1 cellular context compared by ENCODE assay signal in genomic region chr3:42501681-42502428, GRCh38.
TF ChIP-seq lines count a peak whose summit lies in the region.

No MANE protein-coding gene starts in this region.

TF ChIP-seq in HepG2, 621 proteins besides CTCF, POLR2A, EP300 and RAD21 (continued from another document and continues in another):
- peak; percentile 62 for TF ChIP-seq ZNF687 (CRISPR knock-in tag; IDR thresholded peaks at IDR 0.05)
- TF ChIP-seq BRD4 (CRISPR knock-in tag; IDR thresholded peaks at IDR 0.05) = 0 out of 2 replicates have a peak, but pooled peaks have one; percentile 22
- no peak for TF ChIP-seq YEATS4 (CRISPR knock-in tag; IDR thresholded peaks at IDR 0.05; ENCODE audit: borderline replicate concordance)
- no peak for TF ChIP-seq ZNF577 (CRISPR knock-in tag; IDR thresholded peaks at IDR 0.05; ENCODE audit: borderline replicate concordance, low read depth)
- TF ChIP-seq DR1 (CRISPR knock-in tag; IDR thresholded peaks at IDR 0.05) = 0 out of 2 replicates have a peak, but pooled peaks have one; percentile 29
- TF ChIP-seq MLXIP (CRISPR knock-in tag; IDR thresholded peaks at IDR 0.05; ENCODE audit: borderline replicate concordance) = no peak
- TF ChIP-seq ARID4A (CRISPR knock-in tag; IDR thresholded peaks at IDR 0.05; ENCODE audit: borderline replicate concordance) = peak; percentile 31; the same call in 1 of the 2 replicates
- peak; percentile 73 for TF ChIP-seq MYPOP (CRISPR knock-in tag; IDR thresholded peaks at IDR 0.05)
- TF ChIP-seq ATF1 (CRISPR knock-in tag; IDR thresholded peaks at IDR 0.05) = no peak
- TF ChIP-seq NR2F1 (CRISPR knock-in tag; IDR thresholded peaks at IDR 0.05) = no peak
- TF ChIP-seq HOXA7 (CRISPR knock-in tag; IDR thresholded peaks at IDR 0.05) = no peak
- no peak for TF ChIP-seq ZBTB44 (CRISPR knock-in tag; IDR thresholded peaks at IDR 0.05)
- TF ChIP-seq SMARCC2 (IDR thresholded peaks at IDR 0.05) = no peak
- TF ChIP-seq ERF (CRISPR knock-in tag; IDR thresholded peaks at IDR 0.05) = no peak
- TF ChIP-seq STAG1 (CRISPR knock-in tag; IDR thresholded peaks at IDR 0.05) = peak; percentile 79
- TF ChIP-seq RCOR2 (CRISPR knock-in tag; IDR thresholded peaks at IDR 0.05) = no peak
- no peak for TF ChIP-seq NFKBIZ (CRISPR knock-in tag; IDR thresholded peaks at IDR 0.05)
- no peak for TF ChIP-seq ZNF629 (CRISPR knock-in tag; conservative IDR thresholded peaks at IDR 0.05)
- TF ChIP-seq ZNF777 (CRISPR knock-in tag; IDR thresholded peaks at IDR 0.05) = peak; percentile 95
- no peak for TF ChIP-seq TCF12 (IDR thresholded peaks at IDR 0.05)
- peak; percentile 25; the same call in 1 of the 2 replicates for TF ChIP-seq TCF12 (CRISPR knock-in tag; IDR thresholded peaks at IDR 0.05)
- peak; percentile 44 for TF ChIP-seq HNRNPLL (IDR thresholded peaks at IDR 0.05; ENCODE audit: low read depth, low read length, poor library complexity, severe bottlenecking)
- TF ChIP-seq ZZZ3 (CRISPR knock-in tag; IDR thresholded peaks at IDR 0.05; ENCODE audit: borderline replicate concordance) = no peak
- no peak for TF ChIP-seq SPEN (CRISPR knock-in tag; IDR thresholded peaks at IDR 0.05; ENCODE audit: low read depth)
- TF ChIP-seq KDM6A (CRISPR knock-in tag; IDR thresholded peaks at IDR 0.05; ENCODE audit: low read depth) = no peak
- TF ChIP-seq ZNF615 (CRISPR knock-in tag; IDR thresholded peaks at IDR 0.05; ENCODE audit: borderline replicate concordance) = no peak
- no peak for TF ChIP-seq KLF6 (CRISPR knock-in tag; IDR thresholded peaks at IDR 0.05)
- no peak for TF ChIP-seq BRCA1 (CRISPR knock-in tag; IDR thresholded peaks at IDR 0.05)
- TF ChIP-seq THAP9 (CRISPR knock-in tag; IDR thresholded peaks at IDR 0.05; ENCODE audit: borderline replicate concordance) = peak; percentile 48; the same call in 1 of the 2 replicates
- no peak for TF ChIP-seq STAT6 (CRISPR knock-in tag; IDR thresholded peaks at IDR 0.05; ENCODE audit: borderline replicate concordance)
- TF ChIP-seq JUN (CRISPR knock-in tag; IDR thresholded peaks at IDR 0.05) = no peak
- no peak; the same call in 1 of the 2 replicates for TF ChIP-seq FOXC1 (CRISPR knock-in tag; IDR thresholded peaks at IDR 0.05; ENCODE audit: borderline replicate concordance)
- TF ChIP-seq ZNF747 (CRISPR knock-in tag; IDR thresholded peaks at IDR 0.05; ENCODE audit: borderline replicate concordance) = no peak
- no peak for TF ChIP-seq SRY (CRISPR knock-in tag; IDR thresholded peaks at IDR 0.05)
- no peak for TF ChIP-seq TEF (CRISPR knock-in tag; IDR thresholded peaks at IDR 0.05)
- no peak for TF ChIP-seq NR3C1 (CRISPR knock-in tag; IDR thresholded peaks at IDR 0.05)
- TF ChIP-seq ISX (CRISPR knock-in tag; conservative IDR thresholded peaks at IDR 0.05) = no peak
- TF ChIP-seq CBFB (CRISPR knock-in tag; IDR thresholded peaks at IDR 0.05) = no peak
- no peak for TF ChIP-seq HMG20B (CRISPR knock-in tag; conservative IDR thresholded peaks at IDR 0.05)
- no peak for TF ChIP-seq SKI (IDR thresholded peaks at IDR 0.05; ENCODE audit: partially characterized antibody)
- TF ChIP-seq GABPA (IDR thresholded peaks at IDR 0.05; ENCODE audit: low read depth, low read length) = no peak
- TF ChIP-seq GABPA (CRISPR knock-in tag; IDR thresholded peaks at IDR 0.05; ENCODE audit: low read depth) = no peak
- TF ChIP-seq NRL (CRISPR knock-in tag; IDR thresholded peaks at IDR 0.05; ENCODE audit: borderline replicate concordance) = no peak
- TF ChIP-seq KMT2A (CRISPR knock-in tag; IDR thresholded peaks at IDR 0.05) = no peak
